ENCODE assay signal across 2 cellular contexts in the genomic region with DNA sequence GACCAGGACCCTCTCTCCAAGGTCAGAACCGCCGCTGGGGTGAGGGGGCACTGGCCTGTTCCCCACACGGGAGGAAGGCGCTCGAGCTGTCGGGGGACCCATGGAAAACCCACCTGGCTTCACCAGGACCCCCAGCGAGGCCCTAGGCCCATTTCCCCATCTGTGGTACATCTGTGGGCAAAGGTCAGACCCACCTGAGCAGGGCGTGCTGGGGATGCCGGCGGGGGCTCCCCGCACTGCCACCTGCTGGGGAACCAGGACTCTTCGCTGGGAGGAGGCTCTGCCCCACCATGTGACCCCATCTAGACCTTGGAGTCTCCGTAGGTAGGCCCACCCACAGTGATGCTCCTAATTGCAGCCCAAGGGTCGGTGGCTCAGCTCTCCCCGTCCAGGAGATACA.
TF ChIP-seq lines count a peak whose summit lies in the region.

No MANE protein-coding gene starts in this region.

TF ChIP-seq in HEK293T, 16 proteins besides CTCF, POLR2A, EP300 and RAD21 (continued from another document):
- TF ChIP-seq, protein P1, sequence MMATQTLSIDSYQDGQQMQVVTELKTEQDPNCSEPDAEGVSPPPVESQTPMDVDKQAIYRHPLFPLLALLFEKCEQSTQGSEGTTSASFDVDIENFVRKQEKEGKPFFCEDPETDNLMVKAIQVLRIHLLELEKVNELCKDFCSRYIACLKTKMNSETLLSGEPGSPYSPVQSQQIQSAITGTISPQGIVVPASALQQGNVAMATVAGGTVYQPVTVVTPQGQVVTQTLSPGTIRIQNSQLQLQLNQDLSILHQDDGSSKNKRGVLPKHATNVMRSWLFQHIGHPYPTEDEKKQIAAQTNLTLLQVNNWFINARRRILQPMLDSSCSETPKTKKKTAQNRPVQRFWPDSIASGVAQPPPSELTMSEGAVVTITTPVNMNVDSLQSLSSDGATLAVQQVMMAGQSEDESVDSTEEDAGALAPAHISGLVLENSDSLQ (IDR thresholded peaks at IDR 0.05): no peak
- TF ChIP-seq L3MBTL2 (conservative IDR thresholded peaks at IDR 0.05) (no peak), FOXK2 (IDR thresholded peaks at IDR 0.05) (no peak), BHLHE40 (IDR thresholded peaks at IDR 0.05; ENCODE audit: borderline replicate concordance) (no peak), FOXM1 (IDR thresholded peaks at IDR 0.05; ENCODE audit: borderline replicate concordance) (no peak), SUZ12 (IDR thresholded peaks at IDR 0.05) (no peak), LEF1 (IDR thresholded peaks at IDR 0.05; ENCODE audit: borderline replicate concordance) (no peak), FOXA1 (IDR thresholded peaks at IDR 0.05) (no peak), ARNT (IDR thresholded peaks at IDR 0.05) (no peak)

TF ChIP-seq in GM12878, 131 proteins besides CTCF, POLR2A, EP300 and RAD21 (continued from another document):
- TF ChIP-seq, protein P2, sequence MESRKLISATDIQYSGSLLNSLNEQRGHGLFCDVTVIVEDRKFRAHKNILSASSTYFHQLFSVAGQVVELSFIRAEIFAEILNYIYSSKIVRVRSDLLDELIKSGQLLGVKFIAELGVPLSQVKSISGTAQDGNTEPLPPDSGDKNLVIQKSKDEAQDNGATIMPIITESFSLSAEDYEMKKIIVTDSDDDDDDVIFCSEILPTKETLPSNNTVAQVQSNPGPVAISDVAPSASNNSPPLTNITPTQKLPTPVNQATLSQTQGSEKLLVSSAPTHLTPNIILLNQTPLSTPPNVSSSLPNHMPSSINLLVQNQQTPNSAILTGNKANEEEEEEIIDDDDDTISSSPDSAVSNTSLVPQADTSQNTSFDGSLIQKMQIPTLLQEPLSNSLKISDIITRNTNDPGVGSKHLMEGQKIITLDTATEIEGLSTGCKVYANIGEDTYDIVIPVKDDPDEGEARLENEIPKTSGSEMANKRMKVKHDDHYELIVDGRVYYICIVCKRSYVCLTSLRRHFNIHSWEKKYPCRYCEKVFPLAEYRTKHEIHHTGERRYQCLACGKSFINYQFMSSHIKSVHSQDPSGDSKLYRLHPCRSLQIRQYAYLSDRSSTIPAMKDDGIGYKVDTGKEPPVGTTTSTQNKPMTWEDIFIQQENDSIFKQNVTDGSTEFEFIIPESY (IDR thresholded peaks at IDR 0.05): no peak
- no peak for TF ChIP-seq ZNF384 (IDR thresholded peaks at IDR 0.05; ENCODE audit: borderline replicate concordance, low read depth, low read length)
- no peak for TF ChIP-seq EGR1 (IDR thresholded peaks at IDR 0.05; ENCODE audit: borderline replicate concordance in 1 of 2, low read depth in 2 of 2, low read length in 2 of 2)
- no peak for TF ChIP-seq IRF4 (IDR thresholded peaks at IDR 0.05; ENCODE audit: low read depth, low read length)
- no peak for TF ChIP-seq SREBF2 (IDR thresholded peaks at IDR 0.05; ENCODE audit: low read length)
- TF ChIP-seq, protein P3, sequence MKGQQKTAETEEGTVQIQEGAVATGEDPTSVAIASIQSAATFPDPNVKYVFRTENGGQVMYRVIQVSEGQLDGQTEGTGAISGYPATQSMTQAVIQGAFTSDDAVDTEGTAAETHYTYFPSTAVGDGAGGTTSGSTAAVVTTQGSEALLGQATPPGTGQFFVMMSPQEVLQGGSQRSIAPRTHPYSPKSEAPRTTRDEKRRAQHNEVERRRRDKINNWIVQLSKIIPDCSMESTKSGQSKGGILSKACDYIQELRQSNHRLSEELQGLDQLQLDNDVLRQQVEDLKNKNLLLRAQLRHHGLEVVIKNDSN (IDR thresholded peaks at IDR 0.05; ENCODE audit: borderline replicate concordance, extremely low read length, insufficient read depth, low read depth, low read length): peak; percentile 6
- TF ChIP-seq STAT3 (IDR thresholded peaks at IDR 0.05; ENCODE audit: low read depth, low read length): no peak
TF ChIP-seq in GM12878: peak in this region for 1.
